ENCODE assay signal across 21 cellular contexts in the genomic region with DNA sequence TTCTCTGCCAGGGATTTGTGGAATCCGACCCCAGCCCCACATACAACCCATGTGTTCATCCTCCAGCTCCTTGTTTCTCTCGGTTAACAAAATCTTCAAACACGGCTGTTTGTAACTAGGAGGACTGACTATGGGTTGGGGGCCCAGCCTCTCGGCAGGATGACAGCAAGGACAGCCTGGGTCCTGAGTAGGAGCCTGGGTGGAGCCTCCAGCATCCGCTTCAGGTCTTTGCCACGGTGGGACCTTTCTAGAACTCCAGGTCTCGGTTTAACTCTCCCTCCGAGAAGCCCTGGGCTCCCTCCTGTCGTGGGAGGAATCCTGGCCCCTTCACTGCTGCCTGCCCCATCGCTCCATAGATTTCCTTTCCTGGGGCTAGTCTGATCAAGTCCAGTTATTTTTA.
"Had no signal": no experiment of that assay in that cellular context is flagged by ENCODE, and none has a peak within 500 bp of the region (broad histone marks: within the 10 kb centered on the region; RNA-seq: fewer than 3 reads in every experiment).

No MANE protein-coding gene starts in this region.

- H3K27ac ChIP-seq: colonic mucosa, esophagus squamous epithelium, gastroesophageal sphincter, neutrophil, right atrium auricular region, tibial artery, upper lobe of left lung, vagina had no signal

- H3K9me3 Mint-ChIP-seq: stimulated activated effector memory CD8-positive, alpha-beta T cell treated with anti-CD3 and anti-CD28 coated beads, Interleukin-12 subunit alpha, Interleukin-12 subunit beta, amount 100 ng/mL, for 72 hours; stimulated activated naive CD8-positive, alpha-beta T cell treated with anti-CD3 and anti-CD28 coated beads, Interleukin-15, Interleukin-2, amounts not matched to agents 100 ng/mL and 50 ng/mL, for 24 hours had no signal

- H3K4me1 ChIP-seq: colonic mucosa, esophagus squamous epithelium, gastroesophageal sphincter, right atrium auricular region, tibial artery, upper lobe of left lung, vagina had no signal

- H3K27ac Mint-ChIP-seq: naive thymus-derived CD4-positive, alpha-beta T cell; stimulated activated effector memory CD8-positive, alpha-beta T cell treated with anti-CD3 and anti-CD28 coated beads, Interleukin-12 subunit alpha, Interleukin-12 subunit beta, amount 100 ng/mL, for 72 hours; stimulated activated naive CD8-positive, alpha-beta T cell treated with anti-CD3 and anti-CD28 coated beads, Interleukin-15, Interleukin-2, amounts not matched to agents 100 ng/mL and 50 ng/mL, for 24 hours had no signal

- H3K4me3 ChIP-seq: colonic mucosa, esophagus squamous epithelium, gastroesophageal sphincter, right atrium auricular region, smooth muscle cell, tibial artery, upper lobe of left lung, vagina had no signal

- H3K9me3 ChIP-seq: colonic mucosa, esophagus squamous epithelium, gastroesophageal sphincter, neutrophil, right atrium auricular region, tibial artery, upper lobe of left lung, vagina had no signal

- H3K36me3 Mint-ChIP-seq: naive thymus-derived CD4-positive, alpha-beta T cell; stimulated activated effector memory CD8-positive, alpha-beta T cell treated with anti-CD3 and anti-CD28 coated beads, Interleukin-12 subunit alpha, Interleukin-12 subunit beta, amount 100 ng/mL, for 72 hours had no signal

- H3K4me1 Mint-ChIP-seq: stimulated activated effector memory CD8-positive, alpha-beta T cell treated with anti-CD3 and anti-CD28 coated beads, Interleukin-12 subunit alpha, Interleukin-12 subunit beta, amount 100 ng/mL, for 72 hours had no signal

- H3K27me3 ChIP-seq: colonic mucosa, neutrophil, right atrium auricular region, upper lobe of left lung, vagina had no signal

- ATAC-seq: gastroesophageal sphincter; left colon; left ventricle myocardium superior; naive thymus-derived CD4-positive, alpha-beta T cell; stimulated activated effector memory CD8-positive, alpha-beta T cell treated with anti-CD3 and anti-CD28 coated beads, Interleukin-12 subunit alpha, Interleukin-12 subunit beta, amount 100 ng/mL, for 72 hours had no signal

- DNase-seq: cerebellar nuclear complex; colonic mucosa; dermis blood vessel endothelial cell; esophagus squamous epithelium; foreskin fibroblast; glutamatergic neuron; left colon; left ventricle myocardium superior; mesendoderm; naive thymus-derived CD4-positive, alpha-beta T cell; stimulated activated CD4-positive, alpha-beta T cell treated with anti-CD3 and anti-CD28 coated beads, Interleukin-4, amount 100 ng/mL, for 1 hour; stimulated activated CD8-positive, alpha-beta memory T cell treated with anti-CD3 and anti-CD28 coated beads, Interleukin-4, amount 100 ng/mL, for 48 hours; upper lobe of left lung had no signal

- H3K36me3 ChIP-seq: colonic mucosa, esophagus squamous epithelium, gastroesophageal sphincter, neutrophil, right atrium auricular region, tibial artery, upper lobe of left lung, vagina had no signal

- H3K4me2 ChIP-seq: smooth muscle cell had no signal

- H3K4me3 Mint-ChIP-seq: naive thymus-derived CD4-positive, alpha-beta T cell; stimulated activated effector memory CD8-positive, alpha-beta T cell treated with anti-CD3 and anti-CD28 coated beads, Interleukin-12 subunit alpha, Interleukin-12 subunit beta, amount 100 ng/mL, for 72 hours; stimulated activated naive CD8-positive, alpha-beta T cell treated with anti-CD3 and anti-CD28 coated beads, Interleukin-15, Interleukin-2, amounts not matched to agents 100 ng/mL and 50 ng/mL, for 24 hours had no signal
